In genomic region chr17:13106171-13106570, GRCh38 we compare ENCODE assay signal across 16 cellular contexts.
"Had no signal": no experiment of that assay in that cellular context is flagged by ENCODE, and none has a peak within 500 bp of the region (broad histone marks: within the 10 kb centered on the region; RNA-seq: fewer than 3 reads in every experiment).

No MANE protein-coding gene starts in this region.

- H3K27me3 ChIP-seq: colonic mucosa, foreskin keratinocyte, spleen, transverse colon had no signal

- DNase-seq: activated B cell treated with CpG ODN at 0.5 μM for 24 hours; activated CD4-positive, alpha-beta T cell treated with anti-CD3 and anti-CD28 coated beads, Interleukin-2, amount 10 ng/mL, durations not matched to agents 24 days and 14 days; activated CD8-positive, alpha-beta memory T cell treated with anti-CD3 and anti-CD28 coated beads for 24 hours; activated naive CD4-positive, alpha-beta T cell treated with anti-CD3 and anti-CD28 coated beads for 36 hours; caudate nucleus; colonic mucosa; foreskin keratinocyte; head of caudate nucleus; natural killer cell; occipital lobe; spleen; stimulated activated CD4-positive, alpha-beta T cell treated with anti-CD3 and anti-CD28 coated beads, Interleukin-2, amount 100 ng/mL, for 24 hours; stimulated activated naive B cell treated with anti-CD40 and anti-IgM and Interleukin-4, amounts not matched to agents 10 μg/mL and 1 μg/mL and 100 μg/mL, for 72 hours; transverse colon had no signal

- ATAC-seq: activated T-helper 17 cell treated with anti-CD3 and anti-CD28 coated beads, Interleukin-2, amount 50 U/mL, for 72 hours; foreskin keratinocyte; sciatic nerve; stimulated activated naive B cell treated with anti-CD40 and anti-IgM and Interleukin-4, amounts not matched to agents 10 μg/mL and 1 μg/mL and 100 μg/mL, for 72 hours had no signal

- H3K36me3 ChIP-seq: colonic mucosa, spleen, transverse colon had no signal

- H3K4me3 ChIP-seq: colonic mucosa, spleen, transverse colon had no signal

- H3K27ac ChIP-seq: colonic mucosa, foreskin keratinocyte, spleen, transverse colon had no signal

- H3K4me1 ChIP-seq: colonic mucosa, foreskin keratinocyte, spleen, transverse colon had no signal

- H3K9me3 ChIP-seq: colonic mucosa, transverse colon had no signal
